Comparison of ENCODE assay signal across 8 cellular contexts in genomic region chr7:5997210-5997808, GRCh38. TPM values are rescaled to one million over a fixed set of nuclear protein-coding genes. Genes with fewer than 3 reads are reported as not detected.
DNase-seq lines count a peak whose midpoint lies in the region; ATAC-seq and TF ChIP-seq lines count a peak whose summit lies in the region.

No MANE protein-coding gene starts in this region.

- H3K9ac ChIP-seq in NT2/D1 (ENCODE audit: insufficient read length, low read depth) = no peak overlapping the region

- WGBS in prostate gland = 42% methylated on average over 10 of the region's 10 CpGs

- no peak for TF ChIP-seq POLR2A in prostate gland (IDR thresholded peaks at IDR 0.05)

- peak; percentile 14 to 80 (median 66) for TF ChIP-seq CTCF in prostate gland (IDR thresholded peaks at IDR 0.05)

- H3K27ac ChIP-seq in prostate gland = peak overlapping the region in 1 of 2 donors; percentile 30

- H3K4me1 ChIP-seq in NT2/D1 (ENCODE audit: insufficient read depth, insufficient read length) (no peaks in the 10 kb centered on the region), prostate gland (replicated peaks) (no peaks in the 10 kb centered on the region)

- intact Hi-C loops in prostate gland (cut with DNase I) = loop anchor here (5.0 kb wide), 1 partner anchor 320 kb away; no protein-coding TSS in a partner anchor

- no peak for ATAC-seq in GM18498 (IDR thresholded peaks at IDR 0.05; ENCODE audit: unreplicated experiment)

- H3K36me3 ChIP-seq in NT2/D1 (ENCODE audit: insufficient read depth, insufficient read length, low read length) = peaks cover 66% of the 10 kb centered on the region
- H3K36me3 ChIP-seq in prostate gland = no peaks in the 10 kb centered on the region

- H3K27me3 ChIP-seq in NT2/D1 (ENCODE audit: insufficient read depth, insufficient read length) = no peaks in the 10 kb centered on the region
- no peaks in the 10 kb centered on the region for H3K27me3 ChIP-seq in prostate gland (replicated peaks; ENCODE audit: insufficient read depth)

- no peaks in the 10 kb centered on the region for H3K9me3 ChIP-seq in NT2/D1 (ENCODE audit: insufficient read depth, low read length)
- H3K9me3 ChIP-seq in prostate gland = no peaks in the 10 kb centered on the region

- DNase-seq in DMS114 treated with DMSO at 0.1 percent for 48 hours (lab: John Stamatoyannopoulos, UW; ENCODE audit: unreplicated experiment) (peak; percentile 76), HT1080 (ENCODE audit: low read depth) (peak; percentile 69), NT2/D1 (ENCODE audit: low read depth, low spot score) (peak; percentile 32), glomerular endothelial cell (ENCODE audit: extremely low read depth, low read depth, low spot score) (peak; percentile 12), prostate gland (ENCODE audit: low spot score) (peak; percentile 62), ecto neural progenitor cell (ENCODE audit: low spot score) (no peak)
- DNase-seq in activated effector memory CD4-positive, alpha-beta T cell treated with anti-CD3 and anti-CD28 coated beads, Interleukin-2, amount 50 U/mL, for 16 hours = peak; percentile 73

- H3K4me3 ChIP-seq in NT2/D1 (ENCODE audit: insufficient read length, low read depth) = no peak overlapping the region
- H3K4me3 ChIP-seq in prostate gland = no peak overlapping the region

RNA-seq across cellular contexts. Expression of gene PMS2, which starts 11.5 kb away (rescaled TPM):
- 16.0 and 17.3 TPM in 2 replicates for total RNA-seq in HT1080 (2014; rRNA removed; shearing (Covaris generic))
- polyA plus RNA-seq in HT1080 (2015; cell fraction: cytosol; rRNA removed) = 9.2 and 11.3 TPM in 2 replicates
- 18.7 and 19.2 TPM in 2 replicates for polyA plus RNA-seq in HT1080 (2015; cell fraction: nucleus; rRNA removed)
- total RNA-seq in glomerular endothelial cell (14.8 and 15.1 TPM in 2 replicates), prostate gland (10 to 100 TPM in 1 of 2 donors, 1 to 10 TPM in 1; 9.3 to 12.6 TPM)

RNA-seq across cellular contexts. Expression of gene AIMP2, which starts 11.8 kb away (rescaled TPM):
- 125 and 147 TPM in 2 replicates for total RNA-seq in HT1080 (2014; rRNA removed; shearing (Covaris generic))
- 72.2 and 80.4 TPM in 2 replicates for polyA plus RNA-seq in HT1080 (2015; cell fraction: cytosol; rRNA removed)
- 52.7 and 58.1 TPM in 2 replicates for polyA plus RNA-seq in HT1080 (2015; cell fraction: nucleus; rRNA removed)
- total RNA-seq in glomerular endothelial cell (69.5 and 71.4 TPM in 2 replicates), prostate gland (10 to 100 TPM; 34.4 to 35.4 TPM)

RNA-seq across cellular contexts. Expression of gene RSPH10B, which starts 26.8 kb away (rescaled TPM):
- not detected in 2 replicates for total RNA-seq in HT1080 (2014; rRNA removed; shearing (Covaris generic))
- polyA plus RNA-seq in HT1080 (2015; cell fraction: cytosol; rRNA removed) = 0.08 TPM in 1 of 2 replicates, not detected in the other
- 0.59 TPM in 1 of 2 replicates, not detected in the other for polyA plus RNA-seq in HT1080 (2015; cell fraction: nucleus; rRNA removed)
- total RNA-seq in glomerular endothelial cell (0.05 TPM in 1 of 2 replicates, not detected in the other), prostate gland (under 1 TPM in 1 of 2 donors, not detected in 1; 0.34 TPM)

RNA-seq across cellular contexts. Expression of gene ANKRD61, which starts 33.9 kb away (rescaled TPM):
- total RNA-seq in HT1080 (2014; rRNA removed; shearing (Covaris generic)) = 0.18 and 0.37 TPM in 2 replicates
- 0.06 and 0.16 TPM in 2 replicates for polyA plus RNA-seq in HT1080 (2015; cell fraction: cytosol; rRNA removed)
- 0.31 TPM in 1 of 2 replicates, not detected in the other for polyA plus RNA-seq in HT1080 (2015; cell fraction: nucleus; rRNA removed)
- not detected in 2 replicates for total RNA-seq in glomerular endothelial cell
- total RNA-seq in prostate gland = under 1 TPM in 1 of 2 donors, not detected in 1; 0.74 TPM
